24 cellular contexts compared by ENCODE assay signal in genomic region chr17:80783971-80784370, GRCh38.
A peak's percentile ranks its signal among the peaks of the same experiment; 100 is the strongest.
DNase-seq lines count a peak whose midpoint lies in the region; ATAC-seq and TF ChIP-seq lines count a peak whose summit lies in the region.
"Had no signal": no experiment of that assay in that cellular context is flagged by ENCODE, and none has a peak within 500 bp of the region (broad histone marks: within the 10 kb centered on the region; RNA-seq: fewer than 3 reads in every experiment).

No MANE protein-coding gene starts in this region.

- peak overlapping the region; percentile 76 for H3K9ac ChIP-seq in Loucy (ENCODE audit: low read depth, low read length, poor library complexity, severe bottlenecking)

- DNase-seq in activated CD8-positive, alpha-beta memory T cell treated with anti-CD3 and anti-CD28 coated beads, Interleukin-2, amount 10 ng/mL, durations not matched to agents 7 days and 5 days = no peak
- no peak for DNase-seq in activated CD8-positive, alpha-beta memory T cell treated with anti-CD3 and anti-CD28 coated beads, Interleukin-2, amount 50 U/mL, for 4 hours
- peak; percentile 42 for DNase-seq in astrocyte of the cerebellum (ENCODE audit: low read depth)
- DNase-seq in posterior vena cava (ENCODE audit: low spot score) = peak; percentile 17
- no peak for DNase-seq in AG08395 (ENCODE audit: low spot score)
- DNase-seq: dermis blood vessel endothelial cell; DMS153; HCEC 1CT; MM.1S; NCI-H1436 treated with DMSO at 0.1 percent for 48 hours; NCI-H2171; NCI-H774; nephron progenitor cell; PC-3; SIG-M5; stimulated activated CD4-positive, alpha-beta T cell treated with anti-CD3 and anti-CD28 coated beads, Interleukin-2, amount 100 ng/mL, for 24 hours; stimulated activated naive CD4-positive, alpha-beta T cell treated with Interleukin-2 at 50 U/mL for 16 hours; upper lobe of left lung had no signal

- CTCF ChIA-PET in activated CD8-positive, alpha-beta memory T cell treated with anti-CD3 and anti-CD28 coated beads, Interleukin-2, amount 10 ng/mL, durations not matched to agents 7 days and 5 days (lab: Charles Lee) = interaction anchor here (0.7 to 2.1 kb wide), 8 partner anchors 9 to 163 kb away, joined by 3 to 4 read pairs (median 3); no protein-coding TSS in a partner anchor

- peak overlapping the region; percentile 95 for H3K27ac Mint-ChIP-seq in activated CD8-positive, alpha-beta memory T cell treated with anti-CD3 and anti-CD28 coated beads, Interleukin-2, amount 10 ng/mL, durations not matched to agents 7 days and 5 days
- H3K27ac Mint-ChIP-seq: memory B cell, nephron progenitor cell, progenitor cell of endocrine pancreas, WTC11 had no signal

- intact Hi-C loops in posterior vena cava (cut with DNase I) = loop anchor here in 1 of 2 donors (5.0 kb wide), 1 partner anchor 1857 kb away; the partner anchor contains the start of gene TIMP2

- peaks cover 77% of the 10 kb centered on the region for H3K4me1 Mint-ChIP-seq in activated CD8-positive, alpha-beta memory T cell treated with anti-CD3 and anti-CD28 coated beads, Interleukin-2, amount 10 ng/mL, durations not matched to agents 7 days and 5 days

- H3K4me3 ChIP-seq in Loucy (ENCODE audit: low read length, poor library complexity, severe bottlenecking) (no peak overlapping the region), astrocyte of the cerebellum (ENCODE audit: low read depth, low read length) (no peak overlapping the region)
- H3K4me3 ChIP-seq: upper lobe of left lung had no signal

- H3K9me3 Mint-ChIP-seq in activated CD8-positive, alpha-beta memory T cell treated with anti-CD3 and anti-CD28 coated beads, Interleukin-2, amount 10 ng/mL, durations not matched to agents 7 days and 5 days (ENCODE audit: low read depth) = peaks cover 8% of the 10 kb centered on the region
- H3K9me3 Mint-ChIP-seq: memory B cell, WTC11 had no signal

- no peak overlapping the region for H3K4me3 Mint-ChIP-seq in activated CD8-positive, alpha-beta memory T cell treated with anti-CD3 and anti-CD28 coated beads, Interleukin-2, amount 10 ng/mL, durations not matched to agents 7 days and 5 days
- H3K4me3 Mint-ChIP-seq: memory B cell, nephron progenitor cell, WTC11 had no signal

- peaks cover 4% of the 10 kb centered on the region; the same call in 1 of the 2 replicates for H3F3A ChIP-seq in Loucy (ENCODE audit: low read depth)

- H3K36me3 Mint-ChIP-seq in activated CD8-positive, alpha-beta memory T cell treated with anti-CD3 and anti-CD28 coated beads, Interleukin-2, amount 10 ng/mL, durations not matched to agents 7 days and 5 days = peaks cover 41% of the 10 kb centered on the region
- H3K36me3 Mint-ChIP-seq: WTC11 had no signal

- H3K9me3 ChIP-seq in Loucy (ENCODE audit: insufficient read depth, low read depth, low read length) = 0 out of 2 replicates have a peak, but pooled peaks cover 3% of the 10 kb centered on the region
- H3K9me3 ChIP-seq: upper lobe of left lung had no signal

- H3K4me2 ChIP-seq in Loucy (ENCODE audit: low read depth, low read length, poor library complexity, severe bottlenecking) = peak overlapping the region; percentile 82

- no peaks in the 10 kb centered on the region for H3K27me3 Mint-ChIP-seq in activated CD8-positive, alpha-beta memory T cell treated with anti-CD3 and anti-CD28 coated beads, Interleukin-2, amount 10 ng/mL, durations not matched to agents 7 days and 5 days
- H3K27me3 Mint-ChIP-seq: memory B cell, progenitor cell of endocrine pancreas had no signal

- peaks cover 77% of the 10 kb centered on the region for H3K4me1 ChIP-seq in Loucy (ENCODE audit: insufficient read depth, low read length, poor library complexity, severe bottlenecking)

- H3K27me3 ChIP-seq in Loucy (ENCODE audit: insufficient read depth, low read length, poor library complexity, severe bottlenecking) = no peaks in the 10 kb centered on the region
- H3K27me3 ChIP-seq: upper lobe of left lung had no signal

- in situ Hi-C loops in astrocyte of the cerebellum (cut with HindIII; ENCODE audit: low sequenced_read_pairs) = no loop called here

- TF ChIP-seq CTCF in Loucy (conservative IDR thresholded peaks at IDR 0.05; ENCODE audit: low read length) = no peak
- TF ChIP-seq CTCF in astrocyte of the cerebellum (IDR thresholded peaks at IDR 0.05; ENCODE audit: low read depth, low read length, missing control alignments) = no peak

- H3K36me3 ChIP-seq in Loucy (ENCODE audit: insufficient read depth, low read length) = no peaks in the 10 kb centered on the region
- H3K36me3 ChIP-seq: upper lobe of left lung had no signal

- no peak overlapping the region for H2AFZ ChIP-seq in Loucy (ENCODE audit: low read length)

- peaks cover 44% of the 10 kb centered on the region for H3K79me2 ChIP-seq in Loucy (ENCODE audit: insufficient read depth, low read length)

- H3K9me2 ChIP-seq in Loucy (replicated peaks; ENCODE audit: low read depth, low read length) = no peaks in the 10 kb centered on the region

- H4K20me1 ChIP-seq in Loucy (ENCODE audit: insufficient read depth, low read length, poor library complexity, severe bottlenecking) = no peaks in the 10 kb centered on the region

- no peak for ATAC-seq in activated CD8-positive, alpha-beta memory T cell treated with anti-CD3 and anti-CD28 coated beads, Interleukin-2, amount 10 ng/mL, durations not matched to agents 7 days and 5 days
- ATAC-seq in HG03039 (IDR thresholded peaks at IDR 0.05; ENCODE audit: unreplicated experiment) (no peak), HG02852 (IDR thresholded peaks at IDR 0.05; ENCODE audit: unreplicated experiment) (no peak)
- ATAC-seq: PC-3, WTC11 had no signal

Comparison
In these comparisons a context has a peak if more than half of its experiments do, and no peak if none do; other contexts are left out.
1. DNase-seq: peak in astrocyte of the cerebellum (single experiment) and posterior vena cava (single experiment); none in activated CD8-positive, alpha-beta memory T cell treated with anti-CD3 and anti-CD28 coated beads, Interleukin-2, amount 10 ng/mL, durations not matched to agents 7 days and 5 days (single experiment), activated CD8-positive, alpha-beta memory T cell treated with anti-CD3 and anti-CD28 coated beads, Interleukin-2, amount 50 U/mL, for 4 hours (single experiment) and AG08395 (single experiment).